In the genomic region with DNA sequence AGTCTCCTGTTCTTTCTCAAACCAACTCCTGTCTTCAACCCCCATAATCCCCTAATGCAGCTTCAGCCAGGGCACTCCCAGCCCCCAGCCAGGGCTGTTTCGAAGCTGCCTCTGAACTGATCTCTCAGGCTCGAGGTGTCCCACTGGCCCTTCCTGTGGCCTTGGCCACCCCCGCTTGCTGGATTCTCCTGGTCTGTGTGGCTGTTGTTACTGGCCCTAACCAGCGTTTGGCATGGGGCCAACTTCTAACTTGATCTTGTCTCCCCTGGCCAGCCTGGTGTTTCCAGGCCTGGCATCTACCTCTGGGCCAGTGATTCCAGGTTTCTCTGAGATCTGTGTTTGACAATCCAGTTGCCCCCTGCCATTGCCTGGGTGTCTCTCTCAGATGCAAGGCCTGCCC, we compare ENCODE assay signal across 14 cellular contexts. TPM values are rescaled to one million over a fixed set of nuclear protein-coding genes. Genes with fewer than 3 reads are reported as not detected.
DNase-seq lines count a peak whose midpoint lies in the region; ATAC-seq and TF ChIP-seq lines count a peak whose summit lies in the region.
"Had no signal": no experiment of that assay in that cellular context is flagged by ENCODE, and none has a peak within 500 bp of the region (broad histone marks: within the 10 kb centered on the region; RNA-seq: fewer than 3 reads in every experiment).

No MANE protein-coding gene starts in this region.

- H3K27me3 ChIP-seq in adipocyte (replicated peaks; ENCODE audit: control insufficient read depth, insufficient read depth, low read length): no peaks in the 10 kb centered on the region
- no peaks in the 10 kb centered on the region for H3K27me3 ChIP-seq in right lobe of liver
- no peaks in the 10 kb centered on the region for H3K27me3 ChIP-seq in transverse colon
- no peaks in the 10 kb centered on the region for H3K27me3 ChIP-seq in tibial nerve

- in situ Hi-C loops in transverse colon (cut with MboI; ENCODE audit: low pct_ligation_motif_present in 1 of 4, low pct_unique_long_range_greater_than_20kb in 1 of 4, low sequenced_read_pairs in 3 of 4): no loop called here

- TF ChIP-seq CTCF in right lobe of liver (IDR thresholded peaks at IDR 0.05) (no peak), transverse colon (IDR thresholded peaks at IDR 0.05) (no peak), tibial nerve (IDR thresholded peaks at IDR 0.05) (no peak)

- CTCF ChIA-PET in activated naive CD4-positive, alpha-beta T cell treated with anti-CD3 and anti-CD28 coated beads, Interleukin-2, amount 10 ng/mL, durations not matched to agents 7 days and 5 days (lab: Charles Lee): no interaction called here
- CTCF ChIA-PET in activated naive CD4-positive, alpha-beta T cell treated with anti-CD3 and anti-CD28 coated beads for 36 hours (lab: Charles Lee): no interaction called here

- no peak for DNase-seq in activated naive CD4-positive, alpha-beta T cell treated with anti-CD3 and anti-CD28 coated beads, Interleukin-2, amount 10 ng/mL, durations not matched to agents 7 days and 5 days
- DNase-seq in activated naive CD4-positive, alpha-beta T cell treated with anti-CD3 and anti-CD28 coated beads for 36 hours: no peak
- DNase-seq in adipocyte (ENCODE audit: low read depth) (peak; percentile 11), right lobe of liver (peak; percentile 74 to 94 (median 87)), transverse colon (no peak), tibial nerve (ENCODE audit: low spot score in 2 of 2) (no peak)
- DNase-seq: activated CD4-positive, alpha-beta memory T cell treated with anti-CD3 and anti-CD28 coated beads for 36 hours; mesendoderm; NCI-H510A treated with DMSO at 0.1 percent for 48 hours had no signal

- ATAC-seq in right lobe of liver: peak; percentile 50 to 61 (median 52)
- no peak for ATAC-seq in HG03196 (IDR thresholded peaks at IDR 0.05; ENCODE audit: unreplicated experiment)
- ATAC-seq in GM18867 (IDR thresholded peaks at IDR 0.05; ENCODE audit: unreplicated experiment): no peak

- no peaks in the 10 kb centered on the region for H3K9me3 ChIP-seq in adipocyte (ENCODE audit: control insufficient read depth, low read length)
- no peaks in the 10 kb centered on the region for H3K9me3 ChIP-seq in right lobe of liver
- no peaks in the 10 kb centered on the region for H3K9me3 ChIP-seq in transverse colon
- H3K9me3 ChIP-seq in tibial nerve: no peaks in the 10 kb centered on the region
- H3K9me3 ChIP-seq: thoracic aorta had no signal

- peak overlapping the region; percentile 49 for H3K27ac Mint-ChIP-seq in activated naive CD4-positive, alpha-beta T cell treated with anti-CD3 and anti-CD28 coated beads, Interleukin-2, amount 10 ng/mL, durations not matched to agents 7 days and 5 days
- no peak overlapping the region for H3K27ac Mint-ChIP-seq in activated naive CD4-positive, alpha-beta T cell treated with anti-CD3 and anti-CD28 coated beads for 36 hours
- H3K27ac Mint-ChIP-seq: activated CD4-positive, alpha-beta memory T cell treated with anti-CD3 and anti-CD28 coated beads for 36 hours; activated naive CD8-positive, alpha-beta T cell had no signal

- peak; percentile 34 for TF ChIP-seq POLR2A in right lobe of liver (IDR thresholded peaks at IDR 0.05)
- no peak for TF ChIP-seq POLR2A in transverse colon (IDR thresholded peaks at IDR 0.05)
- TF ChIP-seq POLR2A in tibial nerve (IDR thresholded peaks at IDR 0.05): no peak

- H3K9me3 Mint-ChIP-seq in activated naive CD4-positive, alpha-beta T cell treated with anti-CD3 and anti-CD28 coated beads, Interleukin-2, amount 10 ng/mL, durations not matched to agents 7 days and 5 days: no peaks in the 10 kb centered on the region
- no peaks in the 10 kb centered on the region for H3K9me3 Mint-ChIP-seq in activated naive CD4-positive, alpha-beta T cell treated with anti-CD3 and anti-CD28 coated beads for 36 hours
- H3K9me3 Mint-ChIP-seq: activated CD4-positive, alpha-beta memory T cell treated with anti-CD3 and anti-CD28 coated beads for 36 hours had no signal

- H3K36me3 Mint-ChIP-seq in activated naive CD4-positive, alpha-beta T cell treated with anti-CD3 and anti-CD28 coated beads, Interleukin-2, amount 10 ng/mL, durations not matched to agents 7 days and 5 days: peaks cover 29% of the 10 kb centered on the region
- peaks cover 27% of the 10 kb centered on the region for H3K36me3 Mint-ChIP-seq in activated naive CD4-positive, alpha-beta T cell treated with anti-CD3 and anti-CD28 coated beads for 36 hours (ENCODE audit: low read depth)

- TF ChIP-seq EP300 in transverse colon (IDR thresholded peaks at IDR 0.05; ENCODE audit: low read depth): no peak
- TF ChIP-seq EP300 in tibial nerve (IDR thresholded peaks at IDR 0.05): no peak

- peaks cover 3% of the 10 kb centered on the region for H3K4me1 ChIP-seq in adipocyte (ENCODE audit: control insufficient read depth, insufficient read depth, low read length)
- peaks cover 0 to 29% (median 14%) of the 10 kb centered on the region in 4 donors for H3K4me1 ChIP-seq in right lobe of liver
- peaks cover 9 to 24% (median 20%) of the 10 kb centered on the region in 4 donors for H3K4me1 ChIP-seq in transverse colon
- peaks cover 0 to 8% (median 0%) of the 10 kb centered on the region in 4 donors for H3K4me1 ChIP-seq in tibial nerve

- no peaks in the 10 kb centered on the region for H3K4me1 Mint-ChIP-seq in activated naive CD4-positive, alpha-beta T cell treated with anti-CD3 and anti-CD28 coated beads, Interleukin-2, amount 10 ng/mL, durations not matched to agents 7 days and 5 days
- H3K4me1 Mint-ChIP-seq in activated naive CD4-positive, alpha-beta T cell treated with anti-CD3 and anti-CD28 coated beads for 36 hours (ENCODE audit: low read depth): no peaks in the 10 kb centered on the region

- no peak overlapping the region for H3K9ac ChIP-seq in adipocyte (ENCODE audit: low read length)

- WGBS in right lobe of liver (ENCODE audit: insufficient coverage, low coverage, low lambda C conversion rate, missing lambda C conversion rate): 42% methylated on average over 4 of the region's 4 CpGs
- 67% methylated on average over 4 of the region's 4 CpGs; no CpG with 5 or more reads in 1 of the 2 donors for WGBS in transverse colon (ENCODE audit: low coverage in 1 of 2), 2 donors
- 70 to 71% methylated on average over 4 of the region's 4 CpGs for WGBS in tibial nerve, 2 donors

- H3K27ac ChIP-seq in right lobe of liver (peak overlapping the region; percentile 51 to 99 (median 96)), transverse colon (peak overlapping the region; percentile 70 to 86 (median 74)), tibial nerve (no peak overlapping the region)
- H3K27ac ChIP-seq: thoracic aorta had no signal

- no peak overlapping the region for H3K4me3 Mint-ChIP-seq in activated naive CD4-positive, alpha-beta T cell treated with anti-CD3 and anti-CD28 coated beads, Interleukin-2, amount 10 ng/mL, durations not matched to agents 7 days and 5 days
- H3K4me3 Mint-ChIP-seq in activated naive CD4-positive, alpha-beta T cell treated with anti-CD3 and anti-CD28 coated beads for 36 hours: no peak overlapping the region
- H3K4me3 Mint-ChIP-seq: activated CD4-positive, alpha-beta memory T cell treated with anti-CD3 and anti-CD28 coated beads for 36 hours; activated naive CD8-positive, alpha-beta T cell had no signal

- intact Hi-C loops in activated naive CD4-positive, alpha-beta T cell treated with anti-CD3 and anti-CD28 coated beads for 36 hours (cut with micrococcal nuclease): no loop called here
- intact Hi-C loops in right lobe of liver (cut with DNase I) (no loop called here), transverse colon (cut with DNase I; ENCODE audit: low total_unique reads) (no loop called here)

- peaks cover 33% of the 10 kb centered on the region for H3K36me3 ChIP-seq in adipocyte (ENCODE audit: control insufficient read depth, insufficient read depth, low read length, severe bottlenecking)
- H3K36me3 ChIP-seq in right lobe of liver: peaks cover 0 to 44% (median 13%) of the 10 kb centered on the region in 4 donors
- peaks cover 0 to 24% (median 0%) of the 10 kb centered on the region in 4 donors for H3K36me3 ChIP-seq in transverse colon
- peaks cover 10 to 71% (median 38%) of the 10 kb centered on the region in 3 donors for H3K36me3 ChIP-seq in tibial nerve

- no peaks in the 10 kb centered on the region for H3K27me3 Mint-ChIP-seq in activated naive CD4-positive, alpha-beta T cell treated with anti-CD3 and anti-CD28 coated beads, Interleukin-2, amount 10 ng/mL, durations not matched to agents 7 days and 5 days
- H3K27me3 Mint-ChIP-seq in activated naive CD4-positive, alpha-beta T cell treated with anti-CD3 and anti-CD28 coated beads for 36 hours (ENCODE audit: low read depth): no peaks in the 10 kb centered on the region
- H3K27me3 Mint-ChIP-seq: activated CD4-positive, alpha-beta memory T cell treated with anti-CD3 and anti-CD28 coated beads for 36 hours; activated naive CD8-positive, alpha-beta T cell had no signal

- H3K4me3 ChIP-seq in adipocyte (ENCODE audit: low read length): no peak overlapping the region
- H3K4me3 ChIP-seq in right lobe of liver: no peak overlapping the region
- H3K4me3 ChIP-seq in transverse colon: no peak overlapping the region
- no peak overlapping the region for H3K4me3 ChIP-seq in tibial nerve
- H3K4me3 ChIP-seq: thoracic aorta had no signal

RNA-seq across cellular contexts. Expression of a gene that starts 11.0 kb away (rescaled TPM):
- total RNA-seq in activated naive CD4-positive, alpha-beta T cell treated with anti-CD3 and anti-CD28 coated beads for 36 hours: 10 to 100 TPM; 60.0 to 60.4 TPM
- total RNA-seq in right lobe of liver (10 to 100 TPM; 12.8 to 21.3 (median 17.8) TPM), transverse colon (100 to 1,000 TPM in 1 of 4 donors, 10 to 100 TPM in 3; 27.8 to 123 (median 57.3) TPM), tibial nerve (10 to 100 TPM; 51.6 to 62.0 (median 54.3) TPM)

RNA-seq across cellular contexts. Expression of a gene that starts 11.2 kb away (rescaled TPM):
- total RNA-seq in activated naive CD4-positive, alpha-beta T cell treated with anti-CD3 and anti-CD28 coated beads for 36 hours: 10 to 100 TPM; 93.9 to 96.5 TPM
- 10 to 100 TPM in 4 of 6 experiments, 1 to 10 TPM in 2; 6.8 to 83.9 (median 56.5) TPM for total RNA-seq in right lobe of liver
- total RNA-seq in transverse colon: 10 to 100 TPM in 2 of 4 donors, not detected in 2; 16.4 to 48.0 TPM
- total RNA-seq in tibial nerve: 10 to 100 TPM; 10.8 to 39.9 (median 30.6) TPM

RNA-seq across cellular contexts. Expression of a gene that starts 15.2 kb away (rescaled TPM):
- under 1 TPM in 1 of 2 experiments, not detected in 1; 0.64 TPM for total RNA-seq in activated naive CD4-positive, alpha-beta T cell treated with anti-CD3 and anti-CD28 coated beads for 36 hours
- total RNA-seq in right lobe of liver: 1 to 10 TPM in 1 of 6 experiments, under 1 TPM in 2, not detected in 3; 0.90 to 1.5 (median 0.95) TPM
- total RNA-seq in transverse colon: 10 to 100 TPM in 1 of 4 donors, 1 to 10 TPM in 1, not detected in 2; 4.1 to 14.2 TPM
- total RNA-seq in tibial nerve: not detected
- total RNA-seq: dermis microvascular lymphatic vessel endothelial cell, thoracic aorta had no signal

RNA-seq across cellular contexts. Expression of a gene that starts 18.5 kb away (rescaled TPM):
- total RNA-seq in activated naive CD4-positive, alpha-beta T cell treated with anti-CD3 and anti-CD28 coated beads for 36 hours: 10 to 100 TPM; 88.4 to 92.4 TPM
- total RNA-seq in right lobe of liver (10 to 100 TPM; 27.5 to 45.7 (median 39.1) TPM), transverse colon (100 to 1,000 TPM; 132 to 303 (median 205) TPM), tibial nerve (10 to 100 TPM in 2 of 4 donors, 1 to 10 TPM in 2; 8.7 to 24.0 (median 13.0) TPM)

RNA-seq across cellular contexts. Expression of a gene that starts 22.7 kb away (rescaled TPM):
- total RNA-seq in activated naive CD4-positive, alpha-beta T cell treated with anti-CD3 and anti-CD28 coated beads for 36 hours: under 1 TPM; 0.24 to 0.30 TPM
- 10 to 100 TPM; 21.8 to 31.9 (median 23.4) TPM for total RNA-seq in right lobe of liver
- 100 to 1,000 TPM in 1 of 4 donors, 10 to 100 TPM in 3; 36.2 to 114 (median 61.6) TPM for total RNA-seq in transverse colon
- not detected for total RNA-seq in tibial nerve
- total RNA-seq: dermis microvascular lymphatic vessel endothelial cell had no signal

Comparison
In these comparisons a context has a peak if more than half of its experiments do, and no peak if none do; other contexts are left out.
1. DNase-seq: peak in adipocyte (single experiment) and right lobe of liver (3 of 3); none in activated naive CD4-positive, alpha-beta T cell treated with anti-CD3 and anti-CD28 coated beads, Interleukin-2, amount 10 ng/mL, durations not matched to agents 7 days and 5 days (single experiment), activated naive CD4-positive, alpha-beta T cell treated with anti-CD3 and anti-CD28 coated beads for 36 hours (single experiment), transverse colon (single experiment) and tibial nerve (0 of 2).
2. ATAC-seq: peak in right lobe of liver (4 of 4); none in HG03196 (single experiment) and GM18867 (single experiment).
3. H3K27ac ChIP-seq: peak in right lobe of liver (3 of 3) and transverse colon (4 of 4); none in tibial nerve (0 of 4).